ENCODE assay signal across 9 cellular contexts in genomic region chr3:194204036-194204792, GRCh38.
DNase-seq lines count a peak whose midpoint lies in the region; ATAC-seq and TF ChIP-seq lines count a peak whose summit lies in the region.
"Had no signal": no experiment of that assay in that cellular context is flagged by ENCODE, and none has a peak within 500 bp of the region (broad histone marks: within the 10 kb centered on the region; RNA-seq: fewer than 3 reads in every experiment).

No MANE protein-coding gene starts in this region.

- H3K36me3 Mint-ChIP-seq in activated naive CD4-positive, alpha-beta T cell treated with anti-CD3 and anti-CD28 coated beads, Interleukin-2, amount 50 U/mL, for 24 hours, result no peaks in the 10 kb centered on the region
- no peaks in the 10 kb centered on the region for H3K36me3 Mint-ChIP-seq in type B pancreatic cell

- peaks cover 23% of the 10 kb centered on the region for H3K4me1 Mint-ChIP-seq in activated naive CD4-positive, alpha-beta T cell treated with anti-CD3 and anti-CD28 coated beads, Interleukin-2, amount 50 U/mL, for 24 hours
- peaks cover 66% of the 10 kb centered on the region for H3K4me1 Mint-ChIP-seq in type B pancreatic cell (ENCODE audit: unreplicated experiment)

- H3K4me1 ChIP-seq in left lung, result peaks cover 11 to 31% of the 10 kb centered on the region in 2 donors

- peaks cover 10 to 33% of the 10 kb centered on the region in 2 donors for H3K27me3 ChIP-seq in left lung

- peaks cover 11% of the 10 kb centered on the region for H3K27me3 Mint-ChIP-seq in activated naive CD4-positive, alpha-beta T cell treated with anti-CD3 and anti-CD28 coated beads, Interleukin-2, amount 50 U/mL, for 24 hours
- H3K27me3 Mint-ChIP-seq in type B pancreatic cell, result peaks cover 15% of the 10 kb centered on the region

- peak overlapping the region in 1 of 2 donors; percentile 19 for H3K27ac ChIP-seq in left lung

- H3K4me3 ChIP-seq in GM12875 (ENCODE audit: low read depth, low read length) (peak overlapping the region; percentile 64), left lung (peak overlapping the region; percentile 15 to 21)
- H3K4me3 ChIP-seq: K562 had no signal

- ATAC-seq in HG03354 (IDR thresholded peaks at IDR 0.05; ENCODE audit: poor library complexity, severe bottlenecking, unreplicated experiment), result peak; percentile 48
- peak; percentile 43 for ATAC-seq in left lung
- no peak for ATAC-seq in HG02610 (IDR thresholded peaks at IDR 0.05; ENCODE audit: unreplicated experiment)
- ATAC-seq: K562 had no signal

- peak overlapping the region; percentile 84 for H3K4me3 Mint-ChIP-seq in activated naive CD4-positive, alpha-beta T cell treated with anti-CD3 and anti-CD28 coated beads, Interleukin-2, amount 50 U/mL, for 24 hours
- peak overlapping the region; percentile 91 for H3K4me3 Mint-ChIP-seq in type B pancreatic cell

- H3K27ac Mint-ChIP-seq in activated naive CD4-positive, alpha-beta T cell treated with anti-CD3 and anti-CD28 coated beads, Interleukin-2, amount 50 U/mL, for 24 hours, result peak overlapping the region; percentile 32
- H3K27ac Mint-ChIP-seq in type B pancreatic cell, result peak overlapping the region; percentile 95

- no peaks in the 10 kb centered on the region for H3K9me3 Mint-ChIP-seq in activated naive CD4-positive, alpha-beta T cell treated with anti-CD3 and anti-CD28 coated beads, Interleukin-2, amount 50 U/mL, for 24 hours
- no peaks in the 10 kb centered on the region for H3K9me3 Mint-ChIP-seq in type B pancreatic cell

- H3K36me3 ChIP-seq in left lung, result no peaks in the 10 kb centered on the region

- DNase-seq in left lung (peak in 1 of 2 donors; percentile 82), type B pancreatic cell (ENCODE audit: extremely low spot score, unreplicated experiment) (no peak), AG08396 (ENCODE audit: low spot score) (no peak)
- DNase-seq in effector CD8-positive, alpha-beta T cell (lab: John Stamatoyannopoulos, UW), result no peak

- TF ChIP-seq CTCF in GM12875 (IDR thresholded peaks at IDR 0.05; ENCODE audit: borderline replicate concordance, insufficient read depth, low read depth, low read length) (no peak), left lung (IDR thresholded peaks at IDR 0.05) (no peak), type B pancreatic cell (conservative IDR thresholded peaks at IDR 0.05) (peak; percentile 50)

- intact Hi-C loops in left lung (cut with DNase I), result no loop called here

- no peaks in the 10 kb centered on the region for H3K9me3 ChIP-seq in left lung
